1 cellular context compared by ENCODE assay signal in the genomic region with DNA sequence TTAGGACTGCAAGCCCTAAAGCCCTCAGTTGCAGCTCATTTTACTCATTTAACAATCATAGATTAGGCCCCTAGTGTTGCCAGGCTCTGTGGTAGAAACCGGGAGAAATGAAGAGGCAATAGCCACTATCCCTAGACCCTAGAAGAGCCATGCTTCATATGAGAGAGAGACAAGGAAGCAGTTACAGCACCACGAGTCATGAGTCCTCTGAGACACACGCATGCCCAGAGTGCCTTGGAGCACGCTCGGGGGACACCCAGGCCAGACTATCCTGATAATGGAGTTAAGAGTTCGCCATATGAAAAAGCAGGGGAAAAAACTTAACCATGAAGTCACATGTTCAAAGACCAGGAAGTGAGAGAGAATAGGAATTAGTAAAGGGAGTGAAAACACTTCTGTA.
TF ChIP-seq lines count a peak whose summit lies in the region.

No MANE protein-coding gene starts in this region.

TF ChIP-seq in GM23338, 12 proteins besides CTCF, POLR2A, EP300 and RAD21 (continued from another document):
- TF ChIP-seq, protein P1, sequence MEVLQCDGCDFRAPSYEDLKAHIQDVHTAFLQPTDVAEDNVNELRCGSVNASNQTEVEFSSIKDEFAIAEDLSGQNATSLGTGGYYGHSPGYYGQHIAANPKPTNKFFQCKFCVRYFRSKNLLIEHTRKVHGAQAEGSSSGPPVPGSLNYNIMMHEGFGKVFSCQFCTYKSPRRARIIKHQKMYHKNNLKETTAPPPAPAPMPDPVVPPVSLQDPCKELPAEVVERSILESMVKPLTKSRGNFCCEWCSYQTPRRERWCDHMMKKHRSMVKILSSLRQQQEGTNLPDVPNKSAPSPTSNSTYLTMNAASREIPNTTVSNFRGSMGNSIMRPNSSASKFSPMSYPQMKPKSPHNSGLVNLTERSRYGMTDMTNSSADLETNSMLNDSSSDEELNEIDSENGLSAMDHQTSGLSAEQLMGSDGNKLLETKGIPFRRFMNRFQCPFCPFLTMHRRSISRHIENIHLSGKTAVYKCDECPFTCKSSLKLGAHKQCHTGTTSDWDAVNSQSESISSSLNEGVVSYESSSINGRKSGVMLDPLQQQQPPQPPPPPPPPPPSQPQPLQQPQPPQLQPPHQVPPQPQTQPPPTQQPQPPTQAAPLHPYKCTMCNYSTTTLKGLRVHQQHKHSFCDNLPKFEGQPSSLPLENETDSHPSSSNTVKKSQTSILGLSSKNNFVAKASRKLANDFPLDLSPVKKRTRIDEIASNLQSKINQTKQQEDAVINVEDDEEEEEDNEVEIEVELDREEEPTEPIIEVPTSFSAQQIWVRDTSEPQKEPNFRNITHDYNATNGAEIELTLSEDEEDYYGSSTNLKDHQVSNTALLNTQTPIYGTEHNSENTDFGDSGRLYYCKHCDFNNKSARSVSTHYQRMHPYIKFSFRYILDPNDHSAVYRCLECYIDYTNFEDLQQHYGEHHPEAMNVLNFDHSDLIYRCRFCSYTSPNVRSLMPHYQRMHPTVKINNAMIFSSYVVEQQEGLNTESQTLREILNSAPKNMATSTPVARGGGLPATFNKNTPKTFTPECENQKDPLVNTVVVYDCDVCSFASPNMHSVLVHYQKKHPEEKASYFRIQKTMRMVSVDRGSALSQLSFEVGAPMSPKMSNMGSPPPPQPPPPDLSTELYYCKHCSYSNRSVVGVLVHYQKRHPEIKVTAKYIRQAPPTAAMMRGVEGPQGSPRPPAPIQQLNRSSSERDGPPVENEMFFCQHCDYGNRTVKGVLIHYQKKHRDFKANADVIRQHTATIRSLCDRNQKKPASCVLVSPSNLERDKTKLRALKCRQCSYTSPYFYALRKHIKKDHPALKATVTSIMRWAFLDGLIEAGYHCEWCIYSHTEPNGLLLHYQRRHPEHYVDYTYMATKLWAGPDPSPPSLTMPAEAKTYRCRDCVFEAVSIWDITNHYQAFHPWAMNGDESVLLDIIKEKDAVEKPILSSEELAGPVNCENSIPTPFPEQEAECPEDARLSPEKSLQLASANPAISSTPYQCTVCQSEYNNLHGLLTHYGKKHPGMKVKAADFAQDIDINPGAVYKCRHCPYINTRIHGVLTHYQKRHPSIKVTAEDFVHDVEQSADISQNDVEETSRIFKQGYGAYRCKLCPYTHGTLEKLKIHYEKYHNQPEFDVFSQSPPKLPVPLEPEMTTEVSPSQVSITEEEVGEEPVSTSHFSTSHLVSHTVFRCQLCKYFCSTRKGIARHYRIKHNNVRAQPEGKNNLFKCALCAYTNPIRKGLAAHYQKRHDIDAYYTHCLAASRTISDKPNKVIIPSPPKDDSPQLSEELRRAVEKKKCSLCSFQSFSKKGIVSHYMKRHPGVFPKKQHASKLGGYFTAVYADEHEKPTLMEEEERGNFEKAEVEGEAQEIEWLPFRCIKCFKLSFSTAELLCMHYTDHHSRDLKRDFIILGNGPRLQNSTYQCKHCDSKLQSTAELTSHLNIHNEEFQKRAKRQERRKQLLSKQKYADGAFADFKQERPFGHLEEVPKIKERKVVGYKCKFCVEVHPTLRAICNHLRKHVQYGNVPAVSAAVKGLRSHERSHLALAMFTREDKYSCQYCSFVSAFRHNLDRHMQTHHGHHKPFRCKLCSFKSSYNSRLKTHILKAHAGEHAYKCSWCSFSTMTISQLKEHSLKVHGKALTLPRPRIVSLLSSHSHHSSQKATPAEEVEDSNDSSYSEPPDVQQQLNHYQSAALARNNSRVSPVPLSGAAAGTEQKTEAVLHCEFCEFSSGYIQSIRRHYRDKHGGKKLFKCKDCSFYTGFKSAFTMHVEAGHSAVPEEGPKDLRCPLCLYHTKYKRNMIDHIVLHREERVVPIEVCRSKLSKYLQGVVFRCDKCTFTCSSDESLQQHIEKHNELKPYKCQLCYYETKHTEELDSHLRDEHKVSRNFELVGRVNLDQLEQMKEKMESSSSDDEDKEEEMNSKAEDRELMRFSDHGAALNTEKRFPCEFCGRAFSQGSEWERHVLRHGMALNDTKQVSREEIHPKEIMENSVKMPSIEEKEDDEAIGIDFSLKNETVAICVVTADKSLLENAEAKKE (CRISPR knock-in tag; IDR thresholded peaks at IDR 0.05), result no peak
- TF ChIP-seq POLR2AphosphoS5 (IDR thresholded peaks at IDR 0.05; ENCODE audit: low read depth), result no peak
TF ChIP-seq in GM23338: peak in this region for 0.
